In genomic region chr16:19555186-19555937, GRCh38 we compare ENCODE assay signal across 1 cellular context.
TF ChIP-seq lines count a peak whose summit lies in the region.

TSS of gene VPS35L (plus strand) at chr16:19555703. CDS start at chr16:19555730, 27 bp downstream.

TF ChIP-seq in K562, 482 proteins besides CTCF, POLR2A, EP300 and RAD21 (continued from another document and continues in another):
- TF ChIP-seq ARID4B (CRISPR knock-in tag; IDR thresholded peaks at IDR 0.05) (0 out of 2 replicates have a peak, but pooled peaks have one; percentile 43), BHLHE40 (IDR thresholded peaks at IDR 0.05; ENCODE audit: low read length) (no peak), BRF1 (IDR thresholded peaks at IDR 0.05; ENCODE audit: borderline replicate concordance, extremely low read depth, insufficient read length) (no peak), RB1 (IDR thresholded peaks at IDR 0.05; ENCODE audit: low read depth) (no peak), KLF16 (IDR thresholded peaks at IDR 0.05) (0 out of 2 replicates have a peak, but pooled peaks have one; percentile 6), CEBPZ (IDR thresholded peaks at IDR 0.05; ENCODE audit: borderline replicate concordance, low read depth, low read length) (no peak), KAT2B (IDR thresholded peaks at IDR 0.05; ENCODE audit: low read depth, low read length) (no peak), ZNF184 (CRISPR knock-in tag; IDR thresholded peaks at IDR 0.05) (no peak), HOMEZ (CRISPR knock-in tag; IDR thresholded peaks at IDR 0.05) (no peak), LEF1 (IDR thresholded peaks at IDR 0.05) (no peak), CBX2 (IDR thresholded peaks at IDR 0.05; ENCODE audit: insufficient read depth, low read length, poor library complexity, severe bottlenecking) (no peak), XRCC3 (IDR thresholded peaks at IDR 0.05) (no peak), CREB3L1 (IDR thresholded peaks at IDR 0.05; ENCODE audit: borderline replicate concordance, low read depth) (no peak), SMAD2 (IDR thresholded peaks at IDR 0.05; ENCODE audit: low read depth, low read length) (no peak), ETV1 (tag; conservative IDR thresholded peaks at IDR 0.05; ENCODE audit: low read depth) (no peak), RCOR1 (IDR thresholded peaks at IDR 0.05; ENCODE audit: borderline replicate concordance in 1 of 2, low read depth in 2 of 2, low read length in 2 of 2) (0 out of 4 replicates have a peak, but pooled peaks of 1 of the 2 experiments have one; percentile 2), POLR2AphosphoS2 (IDR thresholded peaks at IDR 0.05; ENCODE audit: low read length) (no peak), CGGBP1 (CRISPR knock-in tag; IDR thresholded peaks at IDR 0.05) (no peak), NUFIP1 (IDR thresholded peaks at IDR 0.05; ENCODE audit: partially characterized antibody) (no peak), SMARCA4 (IDR thresholded peaks at IDR 0.05) (no peak), ZFPM2 (CRISPR knock-in tag; IDR thresholded peaks at IDR 0.05) (no peak), KDM4B (IDR thresholded peaks at IDR 0.05; ENCODE audit: borderline replicate concordance in 2 of 2, low read depth in 1 of 2) (no peak), KLF13 (tag; IDR thresholded peaks at IDR 0.05; ENCODE audit: borderline replicate concordance, low read depth) (peak; percentile 43; the same call in 1 of the 2 replicates), NCOR1 (IDR thresholded peaks at IDR 0.05) (peak; percentile 95), ELF2 (CRISPR knock-in tag; IDR thresholded peaks at IDR 0.05) (no peak), KAT8 (IDR thresholded peaks at IDR 0.05; ENCODE audit: low read depth) (no peak), NFIX (CRISPR knock-in tag; IDR thresholded peaks at IDR 0.05; ENCODE audit: low read depth) (no peak), ZNF140 (CRISPR knock-in tag; IDR thresholded peaks at IDR 0.05) (no peak), ZHX1 (conservative IDR thresholded peaks at IDR 0.05; ENCODE audit: low read length) (peak; percentile 85; the same call in 1 of the 2 replicates), ZFP91 (CRISPR knock-in tag; IDR thresholded peaks at IDR 0.05) (no peak), ZNF407 (IDR thresholded peaks at IDR 0.05; ENCODE audit: low read depth) (peak; percentile 66), ZNF764 (CRISPR knock-in tag; IDR thresholded peaks at IDR 0.05; ENCODE audit: low read depth) (no peak), TRIM28 (IDR thresholded peaks at IDR 0.05) (no peak), ZNF695 (CRISPR knock-in tag; IDR thresholded peaks at IDR 0.05) (no peak), SIN3B (IDR thresholded peaks at IDR 0.05; ENCODE audit: low read depth) (peak; percentile 74)
